Comparison of ENCODE assay signal across 1 cellular context in genomic region chr18:76923485-76924085, GRCh38.
TF ChIP-seq lines count a peak whose summit lies in the region.

No MANE protein-coding gene starts in this region.

TF ChIP-seq in IMR-90, 13 proteins besides CTCF, POLR2A, EP300 and RAD21 (continued from another document):
- TF ChIP-seq ELK1 (IDR thresholded peaks at IDR 0.05; ENCODE audit: borderline replicate concordance, low read depth, low read length) (no peak), MAZ (IDR thresholded peaks at IDR 0.05; ENCODE audit: borderline replicate concordance, low read depth, low read length) (no peak), MXI1 (IDR thresholded peaks at IDR 0.05; ENCODE audit: borderline replicate concordance, low read depth, low read length) (no peak), CEBPB (IDR thresholded peaks at IDR 0.05; ENCODE audit: low read depth, low read length) (no peak), NFE2L2 (IDR thresholded peaks at IDR 0.05; ENCODE audit: low read depth, low read length) (no peak), BHLHE40 (IDR thresholded peaks at IDR 0.05; ENCODE audit: low read depth, low read length) (no peak)
